ENCODE assay signal across 27 cellular contexts in genomic region chr15:101316529-101316928, GRCh38.
"Had no signal": no experiment of that assay in that cellular context is flagged by ENCODE, and none has a peak within 500 bp of the region (broad histone marks: within the 10 kb centered on the region; RNA-seq: fewer than 3 reads in every experiment).

No MANE protein-coding gene starts in this region.

- H3K36me3 Mint-ChIP-seq: activated naive CD8-positive, alpha-beta T cell treated with anti-CD3 and anti-CD28 coated beads, Interleukin-2, amount 10 ng/mL, durations not matched to agents 7 days and 5 days had no signal

- H3K9me3 ChIP-seq: body of pancreas, breast epithelium, SJSA1, SK-N-SH had no signal

- H3K9ac ChIP-seq: KMS-11, SK-N-SH had no signal

- H3K4me3 ChIP-seq: body of pancreas, breast epithelium, SJSA1 had no signal

- DNase-seq: activated B cell treated with CpG ODN at 0.5 μM for 24 hours; activated CD4-positive, alpha-beta T cell treated with anti-CD3 and anti-CD28 coated beads for 4 hours; activated CD4-positive, alpha-beta T cell treated with anti-CD3 and anti-CD28 coated beads, Interleukin-2, amount 50 U/mL, for 4 hours; activated CD4-positive, CD25-positive, alpha-beta regulatory T cell treated with anti-CD3 and anti-CD28 coated beads, Interleukin-2, amount 50 U/mL, for 72 hours; activated CD8-positive, alpha-beta T cell treated with anti-CD3 and anti-CD28 coated beads for 36 hours; activated naive CD4-positive, alpha-beta T cell; activated naive CD8-positive, alpha-beta T cell treated with anti-CD3 and anti-CD28 coated beads, Interleukin-2, amount 10 ng/mL, durations not matched to agents 7 days and 5 days; activated T-cell treated with anti-CD3 and anti-CD28 coated beads, Interleukin-2, amount 50 U/mL, for 24 hours; MM.1S; MV-4-11; NCI-H1092; NCI-H1436 treated with DMSO at 0.1 percent for 48 hours; NCI-H1694 treated with DMSO at 0.1 percent for 48 hours; NCI-H2029; NCI-H345; NCI-H524 treated with DMSO at 0.1 percent for 48 hours; SHP77 treated with DMSO at 0.1 percent for 48 hours; SK-N-SH had no signal

- H3K36me3 ChIP-seq: breast epithelium, SJSA1 had no signal

- H3K4me1 ChIP-seq: body of pancreas, breast epithelium, SJSA1 had no signal

- H3K9me3 Mint-ChIP-seq: activated B cell treated with CpG ODN at 0.5 μM for 24 hours; activated CD8-positive, alpha-beta T cell treated with anti-CD3 and anti-CD28 coated beads for 36 hours; activated naive CD4-positive, alpha-beta T cell treated with anti-CD3 and anti-CD28 coated beads, Interleukin-2, amount 50 U/mL, for 24 hours; activated naive CD8-positive, alpha-beta T cell treated with anti-CD3 and anti-CD28 coated beads, Interleukin-2, amount 10 ng/mL, durations not matched to agents 7 days and 5 days; activated T-cell treated with anti-CD3 and anti-CD28 coated beads, Interleukin-2, amount 50 U/mL, for 24 hours; T-helper 1 cell treated with Interleukin-12 subunit alpha and Interleukin-12 subunit beta and Interleukin-4 antibody, amounts not matched to agents 30 μg/mL and 1 μg/mL, for 36 hours; T-helper 2 cell treated with Interferon-gamma antibody and Interleukin-4, amounts not matched to agents 5 μg/mL and 100 μg/mL, for 36 hours had no signal

- H3K27me3 ChIP-seq: body of pancreas, breast epithelium had no signal

- H3K4me2 ChIP-seq: KMS-11, SK-N-SH had no signal

- ATAC-seq: activated CD8-positive, alpha-beta T cell treated with anti-CD3 and anti-CD28 coated beads for 36 hours; body of pancreas; Panc1 had no signal

- H3K4me3 Mint-ChIP-seq: activated B cell treated with CpG ODN at 0.5 μM for 24 hours; activated CD8-positive, alpha-beta T cell treated with anti-CD3 and anti-CD28 coated beads for 36 hours; activated naive CD4-positive, alpha-beta T cell treated with anti-CD3 and anti-CD28 coated beads, Interleukin-2, amount 50 U/mL, for 24 hours; activated naive CD8-positive, alpha-beta T cell treated with anti-CD3 and anti-CD28 coated beads, Interleukin-2, amount 10 ng/mL, durations not matched to agents 7 days and 5 days; activated T-cell treated with anti-CD3 and anti-CD28 coated beads, Interleukin-2, amount 50 U/mL, for 24 hours; activated T-helper 1 cell treated with anti-CD3 and anti-CD28 coated beads, Interleukin-12 subunit alpha, Interleukin-12 subunit beta, Interleukin-2, Interleukin-4 antibody, amounts not matched to agents 30 ng/mL and 10 ng/mL and 1 ng/mL, durations not matched to agents 14 hours and 24 hours and 36 hours; T-helper 1 cell treated with Interleukin-12 subunit alpha and Interleukin-12 subunit beta and Interleukin-4 antibody, amounts not matched to agents 30 μg/mL and 1 μg/mL, for 36 hours; T-helper 2 cell treated with Interferon-gamma antibody and Interleukin-4, amounts not matched to agents 5 μg/mL and 100 μg/mL, for 36 hours had no signal

- H3K27me3 Mint-ChIP-seq: activated CD8-positive, alpha-beta T cell treated with anti-CD3 and anti-CD28 coated beads for 36 hours; activated naive CD4-positive, alpha-beta T cell treated with anti-CD3 and anti-CD28 coated beads, Interleukin-2, amount 50 U/mL, for 24 hours; activated naive CD8-positive, alpha-beta T cell treated with anti-CD3 and anti-CD28 coated beads, Interleukin-2, amount 10 ng/mL, durations not matched to agents 7 days and 5 days had no signal

- H3K27ac ChIP-seq: body of pancreas, breast epithelium, KMS-11, SJSA1 had no signal

- H3K27ac Mint-ChIP-seq: activated B cell treated with CpG ODN at 0.5 μM for 24 hours; activated CD8-positive, alpha-beta T cell treated with anti-CD3 and anti-CD28 coated beads for 36 hours; activated naive CD4-positive, alpha-beta T cell treated with anti-CD3 and anti-CD28 coated beads, Interleukin-2, amount 50 U/mL, for 24 hours; activated naive CD8-positive, alpha-beta T cell treated with anti-CD3 and anti-CD28 coated beads, Interleukin-2, amount 10 ng/mL, durations not matched to agents 7 days and 5 days; activated T-cell treated with anti-CD3 and anti-CD28 coated beads, Interleukin-2, amount 50 U/mL, for 24 hours; activated T-helper 1 cell treated with anti-CD3 and anti-CD28 coated beads, Interleukin-12 subunit alpha, Interleukin-12 subunit beta, Interleukin-2, Interleukin-4 antibody, amounts not matched to agents 30 ng/mL and 10 ng/mL and 1 ng/mL, durations not matched to agents 14 hours and 24 hours and 36 hours; T-helper 1 cell treated with Interleukin-12 subunit alpha and Interleukin-12 subunit beta and Interleukin-4 antibody, amounts not matched to agents 30 μg/mL and 1 μg/mL, for 36 hours; T-helper 2 cell treated with Interferon-gamma antibody and Interleukin-4, amounts not matched to agents 5 μg/mL and 100 μg/mL, for 36 hours had no signal
